Comparison of ENCODE assay signal across 8 cellular contexts in the genomic region with DNA sequence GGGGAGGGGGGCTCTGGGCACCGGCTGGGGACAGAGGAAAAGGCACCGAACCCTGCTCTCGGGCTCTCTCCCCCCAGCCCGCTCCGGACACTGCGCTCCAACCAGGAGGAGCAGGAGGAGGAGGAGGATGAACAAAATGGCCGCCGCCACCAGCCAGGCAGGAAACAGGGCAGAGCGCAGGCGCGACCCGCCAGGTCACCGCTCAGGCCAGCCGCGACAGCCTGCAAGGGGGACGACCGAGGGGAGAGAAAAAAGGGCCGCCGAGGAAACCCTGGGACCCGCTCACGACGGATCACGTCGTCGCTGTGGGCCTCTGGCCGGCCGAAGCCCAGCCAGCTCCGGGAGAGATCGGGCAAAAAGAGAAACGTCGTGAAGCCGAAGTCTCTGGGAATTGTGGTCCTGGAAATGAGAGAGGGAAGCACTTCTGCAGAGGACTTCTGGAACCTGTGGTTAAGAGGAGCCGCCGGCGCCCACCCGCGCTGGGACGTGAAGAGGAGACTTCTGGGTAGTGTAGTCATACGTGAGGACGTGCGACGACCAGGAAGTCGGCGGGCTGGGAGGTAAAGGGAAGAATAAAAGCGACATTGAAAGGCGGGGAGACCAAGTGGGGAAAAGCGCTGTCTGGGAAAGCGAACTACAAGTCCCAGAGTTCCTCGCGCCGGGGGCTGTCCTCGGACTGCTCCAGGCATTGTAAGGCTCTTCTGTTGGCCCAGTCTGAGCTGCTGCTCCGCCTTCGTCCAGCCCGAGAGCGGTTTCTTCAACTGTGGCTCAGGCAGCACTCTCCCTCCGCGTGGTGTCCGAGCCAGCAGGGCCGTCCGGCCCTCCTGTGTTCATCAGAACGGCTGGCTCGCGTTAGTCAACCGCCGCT. TPM values are rescaled to one million over a fixed set of nuclear protein-coding genes. Genes with fewer than 3 reads are reported as not detected.
DNase-seq lines count a peak whose midpoint lies in the region; ATAC-seq and TF ChIP-seq lines count a peak whose summit lies in the region.

A gene with protein sequence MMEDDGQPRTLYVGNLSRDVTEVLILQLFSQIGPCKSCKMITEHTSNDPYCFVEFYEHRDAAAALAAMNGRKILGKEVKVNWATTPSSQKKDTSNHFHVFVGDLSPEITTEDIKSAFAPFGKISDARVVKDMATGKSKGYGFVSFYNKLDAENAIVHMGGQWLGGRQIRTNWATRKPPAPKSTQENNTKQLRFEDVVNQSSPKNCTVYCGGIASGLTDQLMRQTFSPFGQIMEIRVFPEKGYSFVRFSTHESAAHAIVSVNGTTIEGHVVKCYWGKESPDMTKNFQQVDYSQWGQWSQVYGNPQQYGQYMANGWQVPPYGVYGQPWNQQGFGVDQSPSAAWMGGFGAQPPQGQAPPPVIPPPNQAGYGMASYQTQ (minus strand): TSS at position 428 of the 868 bp plus-strand sequence. CDS start 499 bp downstream, outside the sequence.

- peak within 1 kb of the TSS; percentile 98 for H3K27ac Mint-ChIP-seq in activated T-cell treated with anti-CD3 and anti-CD28 coated beads, Interleukin-2, amount 50 U/mL, for 24 hours

- in situ Hi-C loops in KBM-7 (cut with MboI; ENCODE audit: low pct_unique_long_range_greater_than_20kb, low sequenced_read_pairs) = no loop called here

- no peaks in the 10 kb centered on the region for H3K27me3 Mint-ChIP-seq in activated T-cell treated with anti-CD3 and anti-CD28 coated beads, Interleukin-2, amount 50 U/mL, for 24 hours

- peak within 1 kb of the TSS; percentile 96 for H3K4me3 Mint-ChIP-seq in activated T-cell treated with anti-CD3 and anti-CD28 coated beads, Interleukin-2, amount 50 U/mL, for 24 hours

- TF ChIP-seq CTCF in epithelial cell of proximal tubule (conservative IDR thresholded peaks at IDR 0.05; ENCODE audit: low read depth, low read length) = no peak

- peak; percentile 91 for ATAC-seq in GM21717 (IDR thresholded peaks at IDR 0.05; ENCODE audit: unreplicated experiment)

- no peaks in the 10 kb centered on the region for H3K9me3 Mint-ChIP-seq in activated T-cell treated with anti-CD3 and anti-CD28 coated beads, Interleukin-2, amount 50 U/mL, for 24 hours

- H3K4me3 ChIP-seq in epithelial cell of proximal tubule (ENCODE audit: low read depth, low read length) = peak within 1 kb of the TSS; percentile 98

- H3K4me1 Mint-ChIP-seq in activated T-cell treated with anti-CD3 and anti-CD28 coated beads, Interleukin-2, amount 50 U/mL, for 24 hours (ENCODE audit: low read depth) = peaks cover 52% of the 10 kb centered on the region

- DNase-seq in DMS153 treated with DMSO at 0.1 percent for 48 hours (lab: John Stamatoyannopoulos, UW; ENCODE audit: unreplicated experiment) (peak; percentile 95), KBM-7 (peak; percentile 100), epithelial cell of proximal tubule (ENCODE audit: low read depth) (peak; percentile 99), mucosa of gallbladder (ENCODE audit: low spot score) (peak; percentile 99)
- peak; percentile 92 for DNase-seq in activated T-cell treated with anti-CD3 and anti-CD28 coated beads, Interleukin-2, amount 50 U/mL, for 24 hours
- DNase-seq in stimulated activated CD8-positive, alpha-beta memory T cell treated with anti-CD3 and anti-CD28 coated beads, Interleukin-4, amount 100 ng/mL, for 4 hours (ENCODE audit: low read depth in 2 of 2, low spot score in 1 of 2) = peak; percentile 79 to 88

- H3K36me3 Mint-ChIP-seq in activated T-cell treated with anti-CD3 and anti-CD28 coated beads, Interleukin-2, amount 50 U/mL, for 24 hours (ENCODE audit: low read depth) = peaks cover 87% of the 10 kb centered on the region

TF ChIP-seq in PFSK-1, 5 proteins besides CTCF, POLR2A, EP300 and RAD21:
- TF ChIP-seq FOXP2 (optimal IDR thresholded peaks at IDR 0.05; ENCODE audit: borderline replicate concordance, extremely low read depth, extremely low read length, insufficient read depth) = peak; percentile 34
- peak; percentile 48; the same call in 1 of the 2 replicates for TF ChIP-seq SIN3A (IDR thresholded peaks at IDR 0.05; ENCODE audit: borderline replicate concordance, insufficient read depth, low read length)
- TF ChIP-seq TAF1 (IDR thresholded peaks at IDR 0.05; ENCODE audit: borderline replicate concordance, insufficient read depth, low read length) = peak; percentile 90
- peak; percentile 98 for TF ChIP-seq POLR2AphosphoS5 (IDR thresholded peaks at IDR 0.05; ENCODE audit: low read depth, low read length)
- TF ChIP-seq, protein P1, sequence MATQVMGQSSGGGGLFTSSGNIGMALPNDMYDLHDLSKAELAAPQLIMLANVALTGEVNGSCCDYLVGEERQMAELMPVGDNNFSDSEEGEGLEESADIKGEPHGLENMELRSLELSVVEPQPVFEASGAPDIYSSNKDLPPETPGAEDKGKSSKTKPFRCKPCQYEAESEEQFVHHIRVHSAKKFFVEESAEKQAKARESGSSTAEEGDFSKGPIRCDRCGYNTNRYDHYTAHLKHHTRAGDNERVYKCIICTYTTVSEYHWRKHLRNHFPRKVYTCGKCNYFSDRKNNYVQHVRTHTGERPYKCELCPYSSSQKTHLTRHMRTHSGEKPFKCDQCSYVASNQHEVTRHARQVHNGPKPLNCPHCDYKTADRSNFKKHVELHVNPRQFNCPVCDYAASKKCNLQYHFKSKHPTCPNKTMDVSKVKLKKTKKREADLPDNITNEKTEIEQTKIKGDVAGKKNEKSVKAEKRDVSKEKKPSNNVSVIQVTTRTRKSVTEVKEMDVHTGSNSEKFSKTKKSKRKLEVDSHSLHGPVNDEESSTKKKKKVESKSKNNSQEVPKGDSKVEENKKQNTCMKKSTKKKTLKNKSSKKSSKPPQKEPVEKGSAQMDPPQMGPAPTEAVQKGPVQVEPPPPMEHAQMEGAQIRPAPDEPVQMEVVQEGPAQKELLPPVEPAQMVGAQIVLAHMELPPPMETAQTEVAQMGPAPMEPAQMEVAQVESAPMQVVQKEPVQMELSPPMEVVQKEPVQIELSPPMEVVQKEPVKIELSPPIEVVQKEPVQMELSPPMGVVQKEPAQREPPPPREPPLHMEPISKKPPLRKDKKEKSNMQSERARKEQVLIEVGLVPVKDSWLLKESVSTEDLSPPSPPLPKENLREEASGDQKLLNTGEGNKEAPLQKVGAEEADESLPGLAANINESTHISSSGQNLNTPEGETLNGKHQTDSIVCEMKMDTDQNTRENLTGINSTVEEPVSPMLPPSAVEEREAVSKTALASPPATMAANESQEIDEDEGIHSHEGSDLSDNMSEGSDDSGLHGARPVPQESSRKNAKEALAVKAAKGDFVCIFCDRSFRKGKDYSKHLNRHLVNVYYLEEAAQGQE (IDR thresholded peaks at IDR 0.05; ENCODE audit: insufficient read depth in 1 of 2, low read depth in 2 of 2, low read length in 2 of 2) = no peak; a peak in 1 of 4 replicates

RNA-seq across cellular contexts. Expression of the gene that starts here (rescaled TPM):
- polyA plus RNA-seq in PFSK-1 (2012; ENCODE audit: insufficient read length, low read depth) = 61.3 TPM
- total RNA-seq in epithelial cell of proximal tubule = 43.8 and 50.5 TPM in 2 replicates
- 126 TPM for total RNA-seq in mucosa of gallbladder

Comparison
In these comparisons a context has a peak if more than half of its experiments do, and no peak if none do; other contexts are left out.
1. Peak in every context shown above with its lines: DNase-seq, ATAC-seq and H3K4me3 ChIP-seq.